18 cellular contexts compared by ENCODE assay signal in the genomic region with DNA sequence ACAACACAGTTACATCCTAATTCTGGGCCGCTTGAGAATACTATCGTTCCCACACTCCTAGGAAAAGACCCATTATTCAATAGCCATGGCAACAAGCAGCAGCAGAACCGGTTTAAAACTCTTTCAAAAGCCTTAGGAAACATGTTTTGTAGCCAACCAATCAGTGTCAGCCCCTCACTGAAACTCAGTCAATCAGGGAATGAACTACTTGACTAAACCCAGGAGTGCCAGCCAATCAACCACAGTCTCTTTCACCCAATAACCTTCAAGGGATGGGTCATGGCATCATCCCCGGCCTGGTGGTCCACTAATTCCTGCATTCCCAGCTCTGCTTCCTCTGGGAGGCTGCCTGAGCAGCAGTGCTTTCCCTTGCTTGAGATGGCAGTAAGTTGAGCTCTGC.
"Had no signal": no experiment of that assay in that cellular context is flagged by ENCODE, and none has a peak within 500 bp of the region (broad histone marks: within the 10 kb centered on the region; RNA-seq: fewer than 3 reads in every experiment).

No MANE protein-coding gene starts in this region.

- H3K4me1 ChIP-seq: gastroesophageal sphincter, prostate gland, upper lobe of right lung had no signal

- H3K9me3 ChIP-seq: gastroesophageal sphincter, heart right ventricle, prostate gland, thoracic aorta, upper lobe of right lung had no signal

- H3K27me3 ChIP-seq: gastroesophageal sphincter, heart right ventricle, upper lobe of right lung had no signal

- ATAC-seq: activated CD4-positive, CD25-positive, alpha-beta regulatory T cell treated with anti-CD3 and anti-CD28 coated beads, Interleukin-2, amount 50 U/mL, for 24 hours; activated T-cell treated with anti-CD3 and anti-CD28 coated beads, Interleukin-2, amount 50 U/mL, for 72 hours; gastroesophageal sphincter; heart right ventricle; sciatic nerve; upper lobe of right lung had no signal

- H3K27ac Mint-ChIP-seq: activated T-cell treated with anti-CD3 and anti-CD28 coated beads, Interleukin-2, amount 50 U/mL, for 72 hours; T-helper 1 cell treated with Interleukin-12 subunit alpha and Interleukin-12 subunit beta and Interleukin-4 antibody, amounts not matched to agents 30 μg/mL and 1 μg/mL, for 36 hours had no signal

- H3K27ac ChIP-seq: coronary artery, gastroesophageal sphincter, heart right ventricle, prostate gland, thoracic aorta, upper lobe of right lung had no signal

- H3K9me3 Mint-ChIP-seq: activated T-cell treated with anti-CD3 and anti-CD28 coated beads, Interleukin-2, amount 50 U/mL, for 72 hours; central memory CD8-positive, alpha-beta T cell; T-helper 1 cell treated with Interleukin-12 subunit alpha and Interleukin-12 subunit beta and Interleukin-4 antibody, amounts not matched to agents 30 μg/mL and 1 μg/mL, for 36 hours had no signal

- H3K4me3 Mint-ChIP-seq: activated T-cell treated with anti-CD3 and anti-CD28 coated beads, Interleukin-2, amount 50 U/mL, for 72 hours; central memory CD8-positive, alpha-beta T cell; T-helper 1 cell treated with Interleukin-12 subunit alpha and Interleukin-12 subunit beta and Interleukin-4 antibody, amounts not matched to agents 30 μg/mL and 1 μg/mL, for 36 hours had no signal

- H3K4me3 ChIP-seq: coronary artery, gastroesophageal sphincter, heart right ventricle, prostate gland, smooth muscle cell, thoracic aorta, upper lobe of right lung had no signal

- DNase-seq: activated CD8-positive, alpha-beta memory T cell treated with anti-CD3 and anti-CD28 coated beads for 24 hours; activated effector memory CD4-positive, alpha-beta T cell treated with anti-CD3 and anti-CD28 coated beads, Interleukin-2, amount 50 U/mL, for 16 hours; activated naive CD4-positive, alpha-beta T cell treated with anti-CD3 and anti-CD28 coated beads, Interleukin-2, amount 50 U/mL, for 16 hours; activated T-cell treated with anti-CD3 and anti-CD28 coated beads, Interleukin-2, amount 50 U/mL, for 72 hours; aorta; heart right ventricle; nephron progenitor cell; stimulated activated CD4-positive, alpha-beta T cell treated with anti-CD3 and anti-CD28 coated beads, Interleukin-4, amount 100 ng/mL, for 1 hour; upper lobe of right lung had no signal

- H3K4me1 Mint-ChIP-seq: central memory CD8-positive, alpha-beta T cell had no signal

- H3K4me2 ChIP-seq: smooth muscle cell had no signal

- H3K36me3 ChIP-seq: gastroesophageal sphincter, heart right ventricle, prostate gland, thoracic aorta, upper lobe of right lung had no signal
